Comparison of ENCODE assay signal across 8 cellular contexts in the genomic region with DNA sequence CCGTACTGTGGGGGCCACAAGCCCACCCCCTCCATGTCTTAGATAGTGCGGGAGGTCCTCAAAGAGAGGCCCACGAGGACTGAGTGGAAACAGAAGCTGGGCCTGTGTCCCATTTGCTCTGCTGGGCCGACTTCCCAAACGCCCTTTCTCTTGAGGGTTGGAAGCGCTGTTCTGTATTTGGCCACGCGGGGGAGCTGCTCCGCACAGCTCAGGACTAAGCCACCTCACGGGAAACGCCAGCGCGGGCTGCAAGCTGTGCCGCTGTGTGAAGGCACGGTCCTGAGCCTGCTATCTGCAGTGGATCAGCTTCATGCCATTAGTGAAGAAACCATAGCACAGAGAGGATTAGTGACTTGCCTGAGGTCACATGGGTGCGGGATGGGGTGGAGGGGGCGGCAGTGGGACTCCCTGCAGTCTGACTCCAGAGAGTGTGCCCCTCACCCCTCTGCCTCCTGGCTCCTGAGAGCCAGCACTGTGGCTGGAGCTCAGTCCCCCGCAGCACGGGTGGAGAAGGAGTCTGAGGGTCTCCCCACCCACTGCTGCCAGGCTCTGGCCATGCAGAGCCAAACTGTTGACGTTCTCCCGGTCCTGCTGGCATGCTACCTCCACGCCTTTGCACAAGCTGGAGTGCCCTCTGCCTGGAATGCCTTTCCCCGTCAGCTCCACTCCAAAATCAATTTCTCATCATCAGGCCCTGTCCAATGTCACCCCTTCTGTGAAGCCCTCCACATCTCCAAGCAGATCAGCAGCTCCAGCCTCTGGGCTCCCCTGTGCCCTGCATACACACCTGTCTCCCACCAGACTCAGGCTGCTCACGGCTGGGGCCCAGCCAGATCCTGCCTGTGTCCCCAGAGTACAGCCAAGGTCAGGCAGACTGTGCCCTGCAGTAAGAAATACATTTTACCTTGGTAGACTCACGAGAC.
DNase-seq lines count a peak whose midpoint lies in the region; ATAC-seq and TF ChIP-seq lines count a peak whose summit lies in the region.

No MANE protein-coding gene starts in this region.

- no peaks in the 10 kb centered on the region for H4K20me1 ChIP-seq in OCI-LY1 (ENCODE audit: insufficient read depth, low read length)

- H3K27me3 ChIP-seq in GM06990 (replicated peaks; ENCODE audit: control insufficient read depth, insufficient read depth, low read length), result no peaks in the 10 kb centered on the region
- H3K27me3 ChIP-seq in OCI-LY1 (ENCODE audit: insufficient read depth, low read length), result no peaks in the 10 kb centered on the region

- H3K9me2 ChIP-seq in OCI-LY1 (ENCODE audit: low read depth, low read length), result no peaks in the 10 kb centered on the region

- H3K9ac ChIP-seq in OCI-LY1 (ENCODE audit: low read length), result no peak overlapping the region

- H3K4me3 ChIP-seq in GM06990 (replicated peaks; ENCODE audit: low read depth, low read length) (no peak overlapping the region), OCI-LY1 (ENCODE audit: low read depth, low read length, poor library complexity, severe bottlenecking) (no peak overlapping the region)

- no peaks in the 10 kb centered on the region for H3F3A ChIP-seq in OCI-LY1 (ENCODE audit: insufficient read depth, low read length)

- no peaks in the 10 kb centered on the region for H3K36me3 ChIP-seq in GM06990 (ENCODE audit: control insufficient read depth, insufficient read depth, low read length)
- no peaks in the 10 kb centered on the region for H3K36me3 ChIP-seq in OCI-LY1 (ENCODE audit: insufficient read depth, low read length)

- H2AFZ ChIP-seq in OCI-LY1 (ENCODE audit: low read length), result no peak overlapping the region

- ATAC-seq in HG03460 (IDR thresholded peaks at IDR 0.05; ENCODE audit: unreplicated experiment), result no peak

- DNase-seq in GM06990 (ENCODE audit: extremely low read depth, insufficient read length), result peak; percentile 46
- peak; percentile 72 for DNase-seq in HPDE6-E6E7 (ENCODE audit: extremely low spot score)
- peak; percentile 61 for DNase-seq in activated T-cell treated with anti-CD3 and anti-CD28 coated beads for 1 hour (ENCODE audit: low read depth)
- DNase-seq in epidermal melanocyte (ENCODE audit: insufficient read length, low spot score), result peak; percentile 54
- peak; percentile 85 for DNase-seq in midbrain (lab: John Stamatoyannopoulos, UW)
- DNase-seq in stimulated activated CD8-positive, alpha-beta memory T cell treated with anti-CD3 and anti-CD28 coated beads, Interleukin-2, amount 100 ng/mL, for 48 hours (ENCODE audit: low read depth in 2 of 2), result peak; percentile 66 to 78

- TF ChIP-seq CTCF in GM06990 (IDR thresholded peaks at IDR 0.05; ENCODE audit: insufficient read depth, low read length, poor library complexity, severe bottlenecking), result peak; percentile 95
- peak; percentile 86 for TF ChIP-seq CTCF in OCI-LY1 (IDR thresholded peaks at IDR 0.05; ENCODE audit: low read length)

- H3K4me1 ChIP-seq in OCI-LY1 (ENCODE audit: insufficient read depth, low read length, severe bottlenecking), result no peaks in the 10 kb centered on the region

- no peak overlapping the region for H3K4me2 ChIP-seq in OCI-LY1 (ENCODE audit: low read length)

- H3K9me3 ChIP-seq in OCI-LY1 (ENCODE audit: low read length), result no peaks in the 10 kb centered on the region

- H3K27ac ChIP-seq in OCI-LY1 (ENCODE audit: low read depth, low read length, poor library complexity, severe bottlenecking), result no peak overlapping the region

- H3K79me2 ChIP-seq in OCI-LY1 (ENCODE audit: insufficient read depth, low read length), result no peaks in the 10 kb centered on the region
